ENCODE assay signal across 8 cellular contexts in genomic region chr9:114616684-114617520, GRCh38. TPM values are rescaled to one million over a fixed set of nuclear protein-coding genes. Genes with fewer than 3 reads are reported as not detected.
DNase-seq lines count a peak whose midpoint lies in the region; ATAC-seq, FAIRE-seq and TF ChIP-seq lines count a peak whose summit lies in the region.

No MANE protein-coding gene starts in this region.

- H3K4me3 ChIP-seq in GM12878: peak overlapping the region; percentile 62

- DNase-seq in KG1 (lab: John Stamatoyannopoulos, UW): peak; percentile 88
- DNase-seq in GM12878 (ENCODE audit: low read depth, low spot score): peak; percentile 72
- peak; percentile 53 for DNase-seq in omental fat pad (ENCODE audit: low spot score)
- no peak for DNase-seq in urothelium cell line (ENCODE audit: low spot score)
- DNase-seq in activated CD8-positive, alpha-beta memory T cell treated with anti-CD3 and anti-CD28 coated beads, Interleukin-2, amount 50 U/mL, for 48 hours: no peak
- no peak for DNase-seq in HEK293T (ENCODE audit: extremely low spot score)

- CTCF ChIA-PET in GM12878 (lab: Yijun Ruan, JAX) (interaction anchor here (0.9 to 10.2 kb wide), 13 partner anchors 8 to 181 kb away, joined by 3 to 74 read pairs (median 4); partner anchors contain the start of gene ATP6V1G1), HEK293T (lab: Yijun Ruan, JAX) (no interaction called here)

- no peaks in the 10 kb centered on the region for H3K27me3 ChIP-seq in GM12878 (replicated peaks in 1 of 2; ENCODE audit: control insufficient read depth in 2 of 2, insufficient read depth in 2 of 2, low read length in 1 of 2)

- peak overlapping the region; percentile 96 for H3K27ac ChIP-seq in GM12878 (ENCODE audit: control insufficient read depth, insufficient read depth)

- 0 out of 4 replicates have a peak, but pooled peaks of 1 of the 2 experiments have one; percentile 44 for TF ChIP-seq EP300 in GM12878 (IDR thresholded peaks at IDR 0.05; ENCODE audit: borderline replicate concordance in 1 of 2, control insufficient read depth in 1 of 2, low read depth in 2 of 2, low read length in 2 of 2)

- H2AFZ ChIP-seq in GM12878 (ENCODE audit: control insufficient read depth, low read depth, low read length): no peak overlapping the region

- intact Hi-C loops in GM12878 (cut with micrococcal nuclease; ENCODE audit: unreplicated experiment): no loop called here

- peak; percentile 62 for ATAC-seq in GM18499 (IDR thresholded peaks at IDR 0.05; ENCODE audit: insufficient read depth, unreplicated experiment)
- ATAC-seq in GM21515 (IDR thresholded peaks at IDR 0.05; ENCODE audit: unreplicated experiment): peak; percentile 71
- ATAC-seq in GM12878: peak; percentile 65
- no peak for ATAC-seq in omental fat pad (ENCODE audit: low FRiP score)

- FAIRE-seq in GM12878 (lab: Jason Lieb, UNC) (no peak), urothelium cell line (lab: Jason Lieb, UNC) (no peak)

- H3K36me3 ChIP-seq in GM12878 (ENCODE audit: control insufficient read depth in 2 of 2, insufficient read depth in 2 of 2, low read length in 1 of 2): peaks cover 0 to 14% of the 10 kb centered on the region in 2 experiments; a peak in 1 of 4 replicates

- peaks cover 86% of the 10 kb centered on the region for H3K79me2 ChIP-seq in GM12878 (ENCODE audit: control insufficient read depth, insufficient read depth, low read length)

- no peaks in the 10 kb centered on the region; the same call in 2 of the 3 replicates for H3K9me3 ChIP-seq in GM12878 (replicated peaks; ENCODE audit: control insufficient read depth, insufficient read depth, low read length)

- peak overlapping the region; percentile 81 for H3K4me2 ChIP-seq in GM12878 (ENCODE audit: control insufficient read depth, insufficient read depth)

- RAD21 ChIA-PET in GM12878 (lab: Charles Lee; ENCODE audit: unreplicated experiment): interaction anchor here (0.6 to 5.1 kb wide), 15 partner anchors 10 to 268 kb away, joined by 3 to 49 read pairs (median 4); partner anchors contain the start of gene ATP6V1G1

- 0% methylated on average over 4 of the region's 4 CpGs for WGBS in GM12878 (ENCODE audit: insufficient coverage, insufficient replicate concordance, low lambda C conversion rate, missing lambda C conversion rate)

- in situ Hi-C loops in GM12878 (cut with MboI): no loop called here

- POLR2A ChIA-PET in GM12878 (lab: Charles Lee) (interaction anchor here (0.8 to 5.6 kb wide), 11 partner anchors 11 to 232 kb away, joined by 3 to 73 read pairs (median 4); partner anchors contain the start of gene ATP6V1G1), HEK293T (lab: Yijun Ruan, JAX) (no interaction called here)

- H3K9ac ChIP-seq in GM12878 (ENCODE audit: control insufficient read depth, insufficient read depth, low read length): peak overlapping the region; percentile 59

- BruUV-seq in GM12878 (replicated peaks; lab: Mats Ljungman, UMichigan): TSS peak; percentile 88

- H4K20me1 ChIP-seq in GM12878 (ENCODE audit: control insufficient read depth, insufficient read depth): no peaks in the 10 kb centered on the region

- no peak for TF ChIP-seq RAD21 in GM12878 (IDR thresholded peaks at IDR 0.05; ENCODE audit: insufficient read depth, low read depth, low read length)

- H3K4me1 ChIP-seq in GM12878 (ENCODE audit: control insufficient read depth, insufficient read depth, low read length): peaks cover 66% of the 10 kb centered on the region

- no peak for TF ChIP-seq POLR2A in GM12878 (IDR thresholded peaks at IDR 0.05; ENCODE audit: low read depth, low read length)

- TF ChIP-seq CTCF in GM12878 (IDR thresholded peaks at IDR 0.05 in 2 of 3, conservative IDR thresholded peaks at IDR 0.05 in 1 of 3; ENCODE audit: control insufficient read depth in 2 of 3, extremely low read depth in 1 of 3, insufficient read depth in 1 of 3, low read depth in 3 of 3, low read length in 3 of 3) (no peak), omental fat pad (IDR thresholded peaks at IDR 0.05) (no peak)

- SMC1A ChIA-PET in GM12878 (lab: Charles Lee; ENCODE audit: uncharacterized antibody, unreplicated experiment): interaction anchor here (0.8 to 5.6 kb wide), 9 partner anchors 11 to 268 kb away, joined by 3 to 62 read pairs (median 3); partner anchors contain the start of genes AKNA and ATP6V1G1

TF ChIP-seq in GM12878, 131 proteins besides CTCF, POLR2A, EP300 and RAD21 (continues in another document):
- TF ChIP-seq SP1 (IDR thresholded peaks at IDR 0.05; ENCODE audit: low read depth, low read length) (no peak), NR2F1 (conservative IDR thresholded peaks at IDR 0.05) (peak; percentile 98)

TF ChIP-seq in HEK293T, 16 proteins besides CTCF, POLR2A, EP300 and RAD21:
- no peak for TF ChIP-seq SP1 (IDR thresholded peaks at IDR 0.05)
- no peak for TF ChIP-seq CTBP1 (IDR thresholded peaks at IDR 0.05; ENCODE audit: borderline replicate concordance)
- no peak for TF ChIP-seq HDGF (IDR thresholded peaks at IDR 0.05; ENCODE audit: borderline replicate concordance)
- no peak for TF ChIP-seq TARDBP (IDR thresholded peaks at IDR 0.05)
- no peak for TF ChIP-seq FOXM1 (IDR thresholded peaks at IDR 0.05; ENCODE audit: borderline replicate concordance)
- no peak for TF ChIP-seq ARNT (IDR thresholded peaks at IDR 0.05)
- TF ChIP-seq ZNF384 (IDR thresholded peaks at IDR 0.05): no peak
- no peak for TF ChIP-seq BHLHE40 (IDR thresholded peaks at IDR 0.05; ENCODE audit: borderline replicate concordance)

RNA-seq across cellular contexts. Expression of gene TMEM268, which starts 5.8 kb away (rescaled TPM):
- total RNA-seq in GM12878 (2013; cell fraction: nucleolus; rRNA removed): 111 and 114 TPM in 2 replicates
- total RNA-seq in GM12878 (2014; rRNA removed): 24.9 and 25.5 TPM in 2 replicates
- 16.8 and 20.3 TPM in 2 replicates for total RNA-seq in GM12878 (2014; rRNA removed; fragmentation: Illumina TruSeq; extraction: Trizol)
- 27.1 and 32.1 TPM in 2 replicates for total RNA-seq in GM12878 (2021)
- 24.3 TPM for polyA plus RNA-seq in GM12878 (2011; ENCODE audit: low read depth)
- polyA plus RNA-seq in GM12878 (2011; rRNA removed): 79.5 and 83.7 TPM in 2 replicates
- 41.9 and 55.1 TPM in 2 replicates for polyA plus RNA-seq in GM12878 (2011; cell fraction: cytosol; rRNA removed)
- 33.1 and 33.6 TPM in 2 replicates for polyA plus RNA-seq in GM12878 (2011; cell fraction: nucleus; rRNA removed)
- polyA plus RNA-seq in GM12878 (2012): 22.2 and 26.9 TPM in 2 replicates
- polyA plus RNA-seq in GM12878 (2014; fragmentation: Illumina TruSeq; extraction: Trizol): 34.1 and 36.2 TPM in 2 replicates
- 1 to 10 TPM; 3.5 to 6.1 TPM for polyA plus RNA-seq in GM12878 (2014; fragmentation: Nextera tagmentation; extraction: Ambion mirVana)
- 22.5 and 24.0 TPM in 2 replicates for polyA plus RNA-seq in GM12878 (2014; rRNA removed)
- 10 to 100 TPM in 1 of 2 experiments, 1 to 10 TPM in 1; 7.4 to 14.3 TPM for polyA plus RNA-seq in GM12878 (2016; fragmentation: Nextera tagmentation; extraction: Ambion mirVana)
- 65.8 and 85.6 TPM in 2 replicates for polyA minus RNA-seq in GM12878 (2011; rRNA and poly(A)+ RNA removed)
- polyA minus RNA-seq in GM12878 (2011; cell fraction: cytosol; rRNA and poly(A)+ RNA removed): 19.4 and 26.9 TPM in 2 replicates
- 18.9 and 27.6 TPM in 2 replicates for polyA minus RNA-seq in GM12878 (2011; cell fraction: nucleus; rRNA and poly(A)+ RNA removed)
- total RNA-seq in omental fat pad: 10 to 100 TPM; 11.2 to 26.1 (median 14.6) TPM

RNA-seq across cellular contexts. Expression of gene ATP6V1G1, which starts 29.3 kb away (rescaled TPM):
- total RNA-seq in GM12878 (2013; cell fraction: nucleolus; rRNA removed): 26.6 and 27.1 TPM in 2 replicates
- total RNA-seq in GM12878 (2014; rRNA removed) (44.2 and 56.6 TPM in 2 replicates), GM12878 (2014; rRNA removed; fragmentation: Illumina TruSeq; extraction: Trizol) (60.5 TPM in 2 replicates), GM12878 (2021) (34.2 and 36.0 TPM in 2 replicates), omental fat pad (100 to 1,000 TPM; 101 to 152 (median 139) TPM)
- polyA plus RNA-seq in GM12878 (2011; ENCODE audit: low read depth): 55.7 TPM
- polyA plus RNA-seq in GM12878 (2011; rRNA removed) (90.6 and 130 TPM in 2 replicates), GM12878 (2014; fragmentation: Illumina TruSeq; extraction: Trizol) (62.1 and 74.5 TPM in 2 replicates), GM12878 (2014; fragmentation: Nextera tagmentation; extraction: Ambion mirVana) (100 to 1,000 TPM; 162 to 204 TPM), GM12878 (2014; rRNA removed) (50.8 and 54.9 TPM in 2 replicates), GM12878 (2016; fragmentation: Nextera tagmentation; extraction: Ambion mirVana) (10 to 100 TPM; 98.5 to 99.9 TPM)
- polyA plus RNA-seq in GM12878 (2011; cell fraction: cytosol; rRNA removed): 47.3 and 57.4 TPM in 2 replicates
- polyA plus RNA-seq in GM12878 (2011; cell fraction: nucleus; rRNA removed): 28.5 TPM in 2 replicates
- polyA plus RNA-seq in GM12878 (2012): 59.9 and 70.7 TPM in 2 replicates
- 18.5 and 20.9 TPM in 2 replicates for polyA minus RNA-seq in GM12878 (2011; rRNA and poly(A)+ RNA removed)
- polyA minus RNA-seq in GM12878 (2011; cell fraction: cytosol; rRNA and poly(A)+ RNA removed): 13.6 and 14.6 TPM in 2 replicates
- 13.3 and 24.2 TPM in 2 replicates for polyA minus RNA-seq in GM12878 (2011; cell fraction: nucleus; rRNA and poly(A)+ RNA removed)

RNA-seq across cellular contexts. Expression of gene TEX53, which starts 40.7 kb away (rescaled TPM):
- not detected in 2 replicates for total RNA-seq in GM12878 (2013; cell fraction: nucleolus; rRNA removed)
- not detected in 2 replicates for total RNA-seq in GM12878 (2014; rRNA removed)
- not detected in 2 replicates for total RNA-seq in GM12878 (2014; rRNA removed; fragmentation: Illumina TruSeq; extraction: Trizol)
- total RNA-seq in GM12878 (2021): not detected in 2 replicates
- polyA plus RNA-seq in GM12878 (2011; ENCODE audit: low read depth): not detected
- not detected in 2 replicates for polyA plus RNA-seq in GM12878 (2011; rRNA removed)
- not detected in 2 replicates for polyA plus RNA-seq in GM12878 (2011; cell fraction: cytosol; rRNA removed)
- polyA plus RNA-seq in GM12878 (2011; cell fraction: nucleus; rRNA removed): not detected in 2 replicates
- not detected in 2 replicates for polyA plus RNA-seq in GM12878 (2012)
- not detected in 2 replicates for polyA plus RNA-seq in GM12878 (2014; fragmentation: Illumina TruSeq; extraction: Trizol)
- not detected for polyA plus RNA-seq in GM12878 (2014; fragmentation: Nextera tagmentation; extraction: Ambion mirVana)
- not detected in 2 replicates for polyA plus RNA-seq in GM12878 (2014; rRNA removed)
- not detected for polyA plus RNA-seq in GM12878 (2016; fragmentation: Nextera tagmentation; extraction: Ambion mirVana)
- not detected in 2 replicates for polyA minus RNA-seq in GM12878 (2011; rRNA and poly(A)+ RNA removed)
- polyA minus RNA-seq in GM12878 (2011; cell fraction: cytosol; rRNA and poly(A)+ RNA removed): not detected in 2 replicates
- not detected in 2 replicates for polyA minus RNA-seq in GM12878 (2011; cell fraction: nucleus; rRNA and poly(A)+ RNA removed)
- total RNA-seq in omental fat pad: not detected

Comparison
In these comparisons a context has a peak if more than half of its experiments do, and no peak if none do; other contexts are left out.
1. DNase-seq: peak in KG1 (single experiment), GM12878 (single experiment) and omental fat pad (single experiment); none in urothelium cell line (single experiment), activated CD8-positive, alpha-beta memory T cell treated with anti-CD3 and anti-CD28 coated beads, Interleukin-2, amount 50 U/mL, for 48 hours (single experiment) and HEK293T (single experiment).